1 cellular context compared by ENCODE assay signal in the genomic region with DNA sequence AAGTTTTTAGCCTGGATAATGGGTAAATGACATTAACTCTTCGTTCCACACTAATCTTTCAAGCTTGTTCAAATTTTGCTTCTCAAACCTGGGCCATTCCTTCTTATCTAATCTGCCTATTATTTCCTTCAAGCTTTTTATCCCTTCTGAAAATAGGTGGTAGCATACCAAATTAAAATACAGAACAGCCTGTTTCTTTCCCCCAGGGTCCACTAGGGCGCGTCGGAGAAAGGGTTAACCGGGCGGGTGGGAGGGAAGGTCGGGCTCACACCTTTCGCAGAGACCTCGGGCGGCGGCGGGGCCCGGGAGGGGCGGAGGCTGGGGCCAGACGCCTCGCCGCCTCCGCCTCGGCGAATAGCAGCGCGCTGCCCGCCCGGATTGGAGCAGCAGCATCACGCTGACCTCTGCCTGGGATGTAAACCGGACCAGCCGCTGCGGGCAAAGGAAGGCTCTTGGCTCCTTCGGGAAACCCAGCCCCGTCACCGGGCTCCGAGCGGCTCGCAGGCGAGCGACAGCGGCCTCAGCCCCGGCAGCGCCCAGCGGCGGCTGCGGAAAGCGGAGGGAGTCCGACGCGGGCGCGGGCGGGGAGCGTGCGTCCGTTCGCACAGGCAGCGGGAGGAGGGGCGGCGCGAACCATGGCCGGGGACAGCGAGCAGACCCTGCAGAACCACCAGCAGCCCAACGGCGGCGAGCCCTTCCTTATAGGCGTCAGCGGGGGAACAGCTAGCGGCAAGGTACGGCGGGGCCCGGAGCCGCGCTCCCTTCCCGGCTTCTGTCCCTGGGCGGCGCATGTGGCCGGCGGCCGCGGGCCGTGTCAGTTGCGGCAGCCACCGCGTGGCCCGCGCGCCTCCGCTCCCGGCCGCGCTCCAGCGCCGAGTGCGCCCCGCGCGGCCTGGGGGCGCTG.
TF ChIP-seq lines count a peak whose summit lies in the region.

UCK2 (plus strand) TSS at position 416 of the 904 bp plus-strand sequence; CDS start at position 636, 220 bp downstream.

TF ChIP-seq in K562, 482 proteins besides CTCF, POLR2A, EP300 and RAD21 (continued from another document and continues in another):
- TF ChIP-seq, protein P1, sequence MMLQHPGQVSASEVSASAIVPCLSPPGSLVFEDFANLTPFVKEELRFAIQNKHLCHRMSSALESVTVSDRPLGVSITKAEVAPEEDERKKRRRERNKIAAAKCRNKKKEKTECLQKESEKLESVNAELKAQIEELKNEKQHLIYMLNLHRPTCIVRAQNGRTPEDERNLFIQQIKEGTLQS (IDR thresholded peaks at IDR 0.05): no peak
- TF ChIP-seq, protein P1 (CRISPR knock-in tag; conservative IDR thresholded peaks at IDR 0.05): no peak
- no peak for TF ChIP-seq E2F8 (IDR thresholded peaks at IDR 0.05; ENCODE audit: low read depth, partially characterized antibody)
- TF ChIP-seq PTRF (tag; IDR thresholded peaks at IDR 0.05): no peak
- TF ChIP-seq ZSCAN29 (IDR thresholded peaks at IDR 0.05): peak; percentile 43; the same call in 1 of the 2 replicates
- TF ChIP-seq TFAM (CRISPR knock-in tag; conservative IDR thresholded peaks at IDR 0.05): no peak
- TF ChIP-seq, protein P2, sequence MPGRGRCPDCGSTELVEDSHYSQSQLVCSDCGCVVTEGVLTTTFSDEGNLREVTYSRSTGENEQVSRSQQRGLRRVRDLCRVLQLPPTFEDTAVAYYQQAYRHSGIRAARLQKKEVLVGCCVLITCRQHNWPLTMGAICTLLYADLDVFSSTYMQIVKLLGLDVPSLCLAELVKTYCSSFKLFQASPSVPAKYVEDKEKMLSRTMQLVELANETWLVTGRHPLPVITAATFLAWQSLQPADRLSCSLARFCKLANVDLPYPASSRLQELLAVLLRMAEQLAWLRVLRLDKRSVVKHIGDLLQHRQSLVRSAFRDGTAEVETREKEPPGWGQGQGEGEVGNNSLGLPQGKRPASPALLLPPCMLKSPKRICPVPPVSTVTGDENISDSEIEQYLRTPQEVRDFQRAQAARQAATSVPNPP (IDR thresholded peaks at IDR 0.05; ENCODE audit: borderline replicate concordance, insufficient read depth, insufficient read length): no peak
- TF ChIP-seq MTA3 (IDR thresholded peaks at IDR 0.05; ENCODE audit: borderline replicate concordance): peak; percentile 88; the same call in 1 of the 2 replicates
- TF ChIP-seq ZNF232 (CRISPR knock-in tag; IDR thresholded peaks at IDR 0.05): no peak
- peak; percentile 87 for TF ChIP-seq TBP (optimal IDR thresholded peaks at IDR 0.05; ENCODE audit: low read depth, low read length)
- no peak; a peak in 1 of 4 replicates for TF ChIP-seq TRIM24 (IDR thresholded peaks at IDR 0.05)
- no peak for TF ChIP-seq RFX1 (IDR thresholded peaks at IDR 0.05)
- no peak; the same call in 1 of the 2 replicates for TF ChIP-seq ZNF589 (CRISPR knock-in tag; IDR thresholded peaks at IDR 0.05; ENCODE audit: low read depth)
- no peak for TF ChIP-seq MED1 (CRISPR knock-in tag; IDR thresholded peaks at IDR 0.05; ENCODE audit: borderline replicate concordance)
- TF ChIP-seq JUN (IDR thresholded peaks at IDR 0.05; ENCODE audit: borderline replicate concordance, low read depth, low read length): peak; percentile 54; the same call in 1 of the 2 replicates
- TF ChIP-seq JUN (CRISPR knock-in tag; IDR thresholded peaks at IDR 0.05; ENCODE audit: borderline replicate concordance): 0 out of 2 replicates have a peak, but pooled peaks have one; percentile 78
- peak; percentile 35 for TF ChIP-seq POLR2B (IDR thresholded peaks at IDR 0.05; ENCODE audit: low read depth, partially characterized antibody)
- no peak for TF ChIP-seq ZNF146 (CRISPR knock-in tag; IDR thresholded peaks at IDR 0.05; ENCODE audit: unreplicated experiment)
- peak; percentile 49; the same call in 1 of the 2 replicates for TF ChIP-seq FOSL1 (tag; conservative IDR thresholded peaks at IDR 0.05)
- no peak for TF ChIP-seq ZNF277 (CRISPR knock-in tag; IDR thresholded peaks at IDR 0.05; ENCODE audit: borderline replicate concordance)
- no peak; the same call in 1 of the 2 replicates for TF ChIP-seq SRSF3 (IDR thresholded peaks at IDR 0.05; ENCODE audit: insufficient read depth, low read length)
- TF ChIP-seq SAFB (IDR thresholded peaks at IDR 0.05; ENCODE audit: borderline replicate concordance, low read depth, low read length): 0 out of 2 replicates have a peak, but pooled peaks have one; percentile 48
- TF ChIP-seq HNRNPL (IDR thresholded peaks at IDR 0.05; ENCODE audit: low read depth, low read length): peak; percentile 46; the same call in 1 of the 2 replicates
- TF ChIP-seq ZNF165 (CRISPR knock-in tag; IDR thresholded peaks at IDR 0.05; ENCODE audit: borderline replicate concordance): 0 out of 2 replicates have a peak, but pooled peaks have one; percentile 38
- TF ChIP-seq ARNT (IDR thresholded peaks at IDR 0.05): no peak
- no peak for TF ChIP-seq EWSR1 (IDR thresholded peaks at IDR 0.05; ENCODE audit: borderline replicate concordance, low read depth, partially characterized antibody)
- TF ChIP-seq PHTF2 (CRISPR knock-in tag; IDR thresholded peaks at IDR 0.05): no peak
- no peak; the same call in 1 of the 2 replicates for TF ChIP-seq MBD2 (IDR thresholded peaks at IDR 0.05; ENCODE audit: borderline replicate concordance, low read depth)
- no peak for TF ChIP-seq NCOA4 (IDR thresholded peaks at IDR 0.05; ENCODE audit: partially characterized antibody)
- no peak for TF ChIP-seq ZNF780A (CRISPR knock-in tag; IDR thresholded peaks at IDR 0.05)
- peak; percentile 96 for TF ChIP-seq GATAD2B (IDR thresholded peaks at IDR 0.05; ENCODE audit: borderline replicate concordance)
- no peak for TF ChIP-seq NCOA2 (IDR thresholded peaks at IDR 0.05; ENCODE audit: partially characterized antibody in 2 of 2)
- no peak for TF ChIP-seq ZNF354B (CRISPR knock-in tag; IDR thresholded peaks at IDR 0.05)
- no peak for TF ChIP-seq ILF3 (IDR thresholded peaks at IDR 0.05; ENCODE audit: borderline replicate concordance)
- TF ChIP-seq MLLT1 (IDR thresholded peaks at IDR 0.05): no peak
- TF ChIP-seq THRB (CRISPR knock-in tag; conservative IDR thresholded peaks at IDR 0.05): no peak
- TF ChIP-seq, protein P3, sequence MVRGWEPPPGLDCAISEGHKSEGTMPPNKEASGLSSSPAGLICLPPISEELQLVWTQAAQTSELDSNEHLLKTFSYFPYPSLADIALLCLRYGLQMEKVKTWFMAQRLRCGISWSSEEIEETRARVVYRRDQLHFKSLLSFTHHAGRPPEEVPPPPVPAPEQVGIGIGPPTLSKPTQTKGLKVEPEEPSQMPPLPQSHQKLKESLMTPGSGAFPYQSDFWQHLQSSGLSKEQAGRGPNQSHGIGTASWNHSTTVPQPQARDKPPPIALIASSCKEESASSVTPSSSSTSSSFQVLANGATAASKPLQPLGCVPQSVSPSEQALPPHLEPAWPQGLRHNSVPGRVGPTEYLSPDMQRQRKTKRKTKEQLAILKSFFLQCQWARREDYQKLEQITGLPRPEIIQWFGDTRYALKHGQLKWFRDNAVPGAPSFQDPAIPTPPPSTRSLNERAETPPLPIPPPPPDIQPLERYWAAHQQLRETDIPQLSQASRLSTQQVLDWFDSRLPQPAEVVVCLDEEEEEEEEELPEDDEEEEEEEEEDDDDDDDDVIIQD (CRISPR knock-in tag; IDR thresholded peaks at IDR 0.05): no peak
- no peak for TF ChIP-seq ZNF121 (CRISPR knock-in tag; conservative IDR thresholded peaks at IDR 0.05)
- no peak for TF ChIP-seq PHB2 (IDR thresholded peaks at IDR 0.05; ENCODE audit: low read depth)
- TF ChIP-seq RBBP5 (IDR thresholded peaks at IDR 0.05; ENCODE audit: borderline replicate concordance, insufficient read depth, low read length, poor library complexity, severe bottlenecking): no peak
- TF ChIP-seq, protein P4, sequence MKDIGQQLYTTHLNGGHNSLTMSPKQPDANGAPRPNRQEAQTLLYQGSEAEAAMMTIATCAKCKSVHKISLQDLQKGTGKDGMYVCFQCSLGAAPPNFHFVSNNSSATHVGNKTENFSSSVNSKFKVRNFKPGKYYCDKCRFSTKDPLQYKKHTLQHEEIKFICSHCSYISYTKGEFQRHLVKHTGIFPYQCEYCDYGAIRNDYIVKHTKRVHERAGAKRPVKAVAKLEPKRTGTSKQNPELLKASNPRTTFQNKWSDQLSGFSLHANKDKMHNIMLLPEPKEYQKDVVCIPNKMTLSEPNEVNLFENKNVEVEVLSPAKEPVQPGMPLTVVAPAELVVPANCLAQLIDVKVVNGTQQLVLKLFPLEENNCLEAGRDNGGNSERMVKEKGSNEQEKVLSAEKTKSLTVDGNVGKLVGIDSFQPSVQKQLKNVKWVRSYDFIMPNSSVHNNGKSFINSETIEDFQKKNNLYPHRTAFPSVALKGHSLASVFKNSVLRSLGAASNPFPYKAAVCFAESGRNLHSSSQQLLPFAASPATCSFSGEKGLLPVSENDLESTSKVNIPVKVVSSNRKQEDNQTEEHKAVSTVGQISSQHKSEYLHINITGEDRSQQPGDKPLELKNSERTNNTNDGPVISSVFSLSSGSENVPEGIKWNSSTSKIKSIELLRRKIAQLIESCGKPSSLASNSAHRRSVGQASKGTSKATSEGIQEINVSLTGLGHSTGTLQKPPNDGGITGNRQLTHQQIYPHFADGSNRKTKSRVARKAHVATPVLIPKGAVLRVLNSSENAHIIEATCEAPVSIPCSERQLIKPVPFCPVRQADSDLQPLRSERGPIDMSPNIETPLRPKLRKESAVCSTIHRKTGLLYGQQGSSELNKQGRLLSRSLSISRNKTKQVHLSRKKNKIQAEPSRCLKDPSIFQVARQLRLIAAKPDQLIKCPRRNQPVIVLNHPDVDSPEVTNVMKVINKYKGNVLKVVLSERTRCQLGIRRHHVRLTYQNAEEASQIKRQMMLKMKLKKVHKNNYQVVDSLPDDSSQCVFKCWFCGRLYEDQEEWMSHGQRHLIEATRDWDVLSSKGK (CRISPR knock-in tag; IDR thresholded peaks at IDR 0.05): no peak
- no peak for TF ChIP-seq CAMTA2 (CRISPR knock-in tag; conservative IDR thresholded peaks at IDR 0.05)
- TF ChIP-seq ZNF717 (CRISPR knock-in tag; IDR thresholded peaks at IDR 0.05): no peak
- no peak; the same call in 1 of the 2 replicates for TF ChIP-seq E2F3 (CRISPR knock-in tag; IDR thresholded peaks at IDR 0.05)
- TF ChIP-seq ZNF785 (CRISPR knock-in tag; IDR thresholded peaks at IDR 0.05): no peak
- TF ChIP-seq, protein P5, sequence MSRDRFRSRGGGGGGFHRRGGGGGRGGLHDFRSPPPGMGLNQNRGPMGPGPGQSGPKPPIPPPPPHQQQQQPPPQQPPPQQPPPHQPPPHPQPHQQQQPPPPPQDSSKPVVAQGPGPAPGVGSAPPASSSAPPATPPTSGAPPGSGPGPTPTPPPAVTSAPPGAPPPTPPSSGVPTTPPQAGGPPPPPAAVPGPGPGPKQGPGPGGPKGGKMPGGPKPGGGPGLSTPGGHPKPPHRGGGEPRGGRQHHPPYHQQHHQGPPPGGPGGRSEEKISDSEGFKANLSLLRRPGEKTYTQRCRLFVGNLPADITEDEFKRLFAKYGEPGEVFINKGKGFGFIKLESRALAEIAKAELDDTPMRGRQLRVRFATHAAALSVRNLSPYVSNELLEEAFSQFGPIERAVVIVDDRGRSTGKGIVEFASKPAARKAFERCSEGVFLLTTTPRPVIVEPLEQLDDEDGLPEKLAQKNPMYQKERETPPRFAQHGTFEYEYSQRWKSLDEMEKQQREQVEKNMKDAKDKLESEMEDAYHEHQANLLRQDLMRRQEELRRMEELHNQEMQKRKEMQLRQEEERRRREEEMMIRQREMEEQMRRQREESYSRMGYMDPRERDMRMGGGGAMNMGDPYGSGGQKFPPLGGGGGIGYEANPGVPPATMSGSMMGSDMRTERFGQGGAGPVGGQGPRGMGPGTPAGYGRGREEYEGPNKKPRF (IDR thresholded peaks at IDR 0.05; ENCODE audit: low read depth, low read length): no peak
